ENCODE assay signal across 22 cellular contexts in the genomic region with DNA sequence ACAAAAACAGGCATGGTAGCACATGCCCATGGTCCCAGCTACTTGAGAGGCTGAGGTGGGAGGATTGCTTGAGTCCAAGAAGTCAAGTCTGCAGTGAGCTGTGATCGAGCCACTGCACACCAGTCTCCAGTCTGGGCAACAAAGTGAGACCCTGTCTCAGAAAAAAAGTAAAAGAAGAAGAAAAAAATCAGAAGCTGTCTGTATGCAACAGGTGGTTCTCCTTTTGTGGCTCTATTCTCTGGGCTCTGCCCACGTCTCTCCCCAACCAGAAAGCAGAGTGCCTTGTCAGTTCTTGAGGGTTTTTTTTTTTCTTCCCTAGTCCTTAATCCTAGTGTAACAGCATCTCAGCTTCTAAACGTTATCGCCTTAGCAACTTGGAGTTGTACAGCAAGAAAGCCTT.
DNase-seq lines count a peak whose midpoint lies in the region; ATAC-seq and TF ChIP-seq lines count a peak whose summit lies in the region.
"Had no signal": no experiment of that assay in that cellular context is flagged by ENCODE, and none has a peak within 500 bp of the region (broad histone marks: within the 10 kb centered on the region; RNA-seq: fewer than 3 reads in every experiment).

No MANE protein-coding gene starts in this region.

- peaks cover 55% of the 10 kb centered on the region for H3K36me3 ChIP-seq in CD4-positive, alpha-beta memory T cell (ENCODE audit: insufficient read depth, low read length)
- H3K36me3 ChIP-seq in brain microvascular endothelial cell (replicated peaks): no peaks in the 10 kb centered on the region

- no peak for TF ChIP-seq CTCF in brain microvascular endothelial cell (IDR thresholded peaks at IDR 0.05; ENCODE audit: low read depth, low read length, missing control alignments)

- no peaks in the 10 kb centered on the region for H3K27me3 Mint-ChIP-seq in activated T-cell treated with anti-CD3 and anti-CD28 coated beads, Interleukin-2, amount 50 U/mL, for 72 hours (ENCODE audit: low read depth)
- H3K27me3 Mint-ChIP-seq in CD4-positive, alpha-beta memory T cell: no peaks in the 10 kb centered on the region
- no peaks in the 10 kb centered on the region for H3K27me3 Mint-ChIP-seq in activated T-helper 2 cell treated with anti-CD3 and anti-CD28 coated beads, Interferon-gamma antibody, Interleukin-2, Interleukin-4, amounts not matched to agents 10 μg/mL and 5 μg/mL and 100 μg/mL, durations not matched to agents 14 hours and 24 hours and 36 hours (ENCODE audit: low read depth)
- H3K27me3 Mint-ChIP-seq in activated T-helper 17 cell treated with anti-CD3 and anti-CD28 coated beads, Interleukin-2, amount 50 U/mL, for 72 hours: no peaks in the 10 kb centered on the region

- H3K36me3 Mint-ChIP-seq in activated T-cell treated with anti-CD3 and anti-CD28 coated beads, Interleukin-2, amount 50 U/mL, for 72 hours (ENCODE audit: insufficient read depth in 2 of 2): peaks cover 15 to 41% of the 10 kb centered on the region in 2 donors
- H3K36me3 Mint-ChIP-seq in CD4-positive, alpha-beta memory T cell: peaks cover 58 to 66% of the 10 kb centered on the region in 2 donors
- peaks cover 72% of the 10 kb centered on the region for H3K36me3 Mint-ChIP-seq in activated T-helper 2 cell treated with anti-CD3 and anti-CD28 coated beads, Interferon-gamma antibody, Interleukin-2, Interleukin-4, amounts not matched to agents 10 μg/mL and 5 μg/mL and 100 μg/mL, durations not matched to agents 14 hours and 24 hours and 36 hours (ENCODE audit: low read depth)
- no peaks in the 10 kb centered on the region for H3K36me3 Mint-ChIP-seq in activated T-helper 17 cell treated with anti-CD3 and anti-CD28 coated beads, Interleukin-2, amount 50 U/mL, for 72 hours (ENCODE audit: low read depth)

- no peak overlapping the region for H3K4me3 ChIP-seq in CD4-positive, alpha-beta memory T cell (ENCODE audit: low read length in 2 of 2)
- H3K4me3 ChIP-seq in brain microvascular endothelial cell (ENCODE audit: low read depth, low read length): no peak overlapping the region
- H3K4me3 ChIP-seq: BLaER1 treated with 17β-estradiol and CSF1 and Interleukin-3, amounts not matched to agents 10 nM and 100 nM had no signal

- no peak for ATAC-seq in activated T-cell treated with anti-CD3 and anti-CD28 coated beads, Interleukin-2, amount 50 U/mL, for 72 hours (replicated peaks in 1 of 2)
- no peak for ATAC-seq in activated T-helper 17 cell treated with anti-CD3 and anti-CD28 coated beads, Interleukin-2, amount 50 U/mL, for 72 hours (replicated peaks)
- ATAC-seq: PC-3 had no signal

- H3K27ac ChIP-seq in CD4-positive, alpha-beta memory T cell (ENCODE audit: low read depth, low read length): peak overlapping the region; percentile 50
- no peak overlapping the region for H3K27ac ChIP-seq in brain microvascular endothelial cell
- H3K27ac ChIP-seq: BLaER1 treated with 17β-estradiol and CSF1 and Interleukin-3, amounts not matched to agents 10 nM and 100 nM; KMS-11 had no signal

- H3K9me3 ChIP-seq in CD4-positive, alpha-beta memory T cell (ENCODE audit: control insufficient read depth in 1 of 2, low read length in 2 of 2): no peaks in the 10 kb centered on the region
- H3K9me3 ChIP-seq: Caco-2 had no signal

- CTCF ChIA-PET in CD4-positive, alpha-beta memory T cell (lab: Charles Lee; ENCODE audit: partially characterized antibody): interaction anchor here (0.7 to 1.3 kb wide), 2 partner anchors 14 to 91 kb away, joined by 3 to 6 read pairs; no protein-coding TSS in a partner anchor

- H3K27me3 ChIP-seq in CD4-positive, alpha-beta memory T cell (ENCODE audit: insufficient read depth, low read length): no peaks in the 10 kb centered on the region
- H3K27me3 ChIP-seq in brain microvascular endothelial cell (replicated peaks): no peaks in the 10 kb centered on the region
- H3K27me3 ChIP-seq: BLaER1 treated with 17β-estradiol and CSF1 and Interleukin-3, amounts not matched to agents 10 nM and 100 nM had no signal

- H3K4me1 ChIP-seq in CD4-positive, alpha-beta memory T cell (ENCODE audit: insufficient read depth, low read length): peaks cover 55% of the 10 kb centered on the region
- H3K4me1 ChIP-seq: Caco-2 had no signal

- peak overlapping the region; percentile 94 for H3K27ac Mint-ChIP-seq in activated T-cell treated with anti-CD3 and anti-CD28 coated beads, Interleukin-2, amount 50 U/mL, for 72 hours
- H3K27ac Mint-ChIP-seq in CD4-positive, alpha-beta memory T cell: peak overlapping the region in 2 of 7 donors; percentile 99 to 100
- H3K27ac Mint-ChIP-seq in activated T-helper 2 cell treated with anti-CD3 and anti-CD28 coated beads, Interferon-gamma antibody, Interleukin-2, Interleukin-4, amounts not matched to agents 10 μg/mL and 5 μg/mL and 100 μg/mL, durations not matched to agents 14 hours and 24 hours and 36 hours: peak overlapping the region; percentile 30
- H3K27ac Mint-ChIP-seq in activated T-helper 17 cell treated with anti-CD3 and anti-CD28 coated beads, Interleukin-2, amount 50 U/mL, for 72 hours: no peak overlapping the region
- H3K27ac Mint-ChIP-seq: H9 had no signal

- in situ Hi-C loops in KBM-7 (cut with MboI; ENCODE audit: low pct_unique_long_range_greater_than_20kb, low sequenced_read_pairs): no loop called here
- in situ Hi-C loops in brain microvascular endothelial cell (cut with HindIII; ENCODE audit: low pct_ligation_motif_present, low sequenced_read_pairs): no loop called here

- intact Hi-C loops in CD4-positive, alpha-beta memory T cell (cut with micrococcal nuclease): no loop called here
- intact Hi-C loops in activated T-helper 2 cell treated with anti-CD3 and anti-CD28 coated beads, Interferon-gamma antibody, Interleukin-2, Interleukin-4, amounts not matched to agents 10 μg/mL and 5 μg/mL and 100 μg/mL, durations not matched to agents 14 hours and 24 hours and 36 hours (cut with micrococcal nuclease): loop anchor here (5.0 to 10.0 kb wide), 3 partner anchors 83 to 406 kb away; a partner anchor contains a TSS

- no peak overlapping the region for H3K4me3 Mint-ChIP-seq in activated T-cell treated with anti-CD3 and anti-CD28 coated beads, Interleukin-2, amount 50 U/mL, for 72 hours
- no peak overlapping the region for H3K4me3 Mint-ChIP-seq in CD4-positive, alpha-beta memory T cell
- H3K4me3 Mint-ChIP-seq in activated T-helper 2 cell treated with anti-CD3 and anti-CD28 coated beads, Interferon-gamma antibody, Interleukin-2, Interleukin-4, amounts not matched to agents 10 μg/mL and 5 μg/mL and 100 μg/mL, durations not matched to agents 14 hours and 24 hours and 36 hours (ENCODE audit: low read depth): no peak overlapping the region
- no peak overlapping the region for H3K4me3 Mint-ChIP-seq in activated T-helper 17 cell treated with anti-CD3 and anti-CD28 coated beads, Interleukin-2, amount 50 U/mL, for 72 hours
- H3K4me3 Mint-ChIP-seq: H9 had no signal

- no peaks in the 10 kb centered on the region for H3K9me3 Mint-ChIP-seq in activated T-cell treated with anti-CD3 and anti-CD28 coated beads, Interleukin-2, amount 50 U/mL, for 72 hours
- H3K9me3 Mint-ChIP-seq in CD4-positive, alpha-beta memory T cell: no peaks in the 10 kb centered on the region
- no peaks in the 10 kb centered on the region for H3K9me3 Mint-ChIP-seq in activated T-helper 2 cell treated with anti-CD3 and anti-CD28 coated beads, Interferon-gamma antibody, Interleukin-2, Interleukin-4, amounts not matched to agents 10 μg/mL and 5 μg/mL and 100 μg/mL, durations not matched to agents 14 hours and 24 hours and 36 hours
- H3K9me3 Mint-ChIP-seq in activated T-helper 17 cell treated with anti-CD3 and anti-CD28 coated beads, Interleukin-2, amount 50 U/mL, for 72 hours: no peaks in the 10 kb centered on the region
- H3K9me3 Mint-ChIP-seq: H9 had no signal

- POLR2A ChIA-PET in CD4-positive, alpha-beta memory T cell (lab: Charles Lee; ENCODE audit: partially characterized antibody): interaction anchor here (1.5 kb wide), 1 partner anchor 84 kb away, joined by 3 read pairs; no protein-coding TSS in a partner anchor

- DNase-seq in activated T-cell treated with anti-CD3 and anti-CD28 coated beads, Interleukin-2, amount 50 U/mL, for 72 hours: no peak
- no peak for DNase-seq in activated T-cell treated with anti-CD3 and anti-CD28 coated beads, Interleukin-2, amount 50 U/mL, for 48 hours
- no peak for DNase-seq in CD4-positive, alpha-beta memory T cell
- DNase-seq in KBM-7: peak; percentile 26
- DNase-seq in activated T-helper 2 cell treated with anti-CD3 and anti-CD28 coated beads, Interferon-gamma antibody, Interleukin-2, Interleukin-4, amounts not matched to agents 10 μg/mL and 5 μg/mL and 100 μg/mL, durations not matched to agents 14 hours and 24 hours and 36 hours (ENCODE audit: low spot score): no peak
- no peak for DNase-seq in brain microvascular endothelial cell
- no peak for DNase-seq in SHP77 treated with DMSO at 0.1 percent for 48 hours (lab: John Stamatoyannopoulos, UW)
- DNase-seq: Caco-2, GF-D8, H9, NCI-H1048, NCI-H1436, NCI-H1930, NCI-H226, NCI-H524, NCI-H82, PC-3, RPMI8226, SIG-M5 had no signal

- H3K4me1 Mint-ChIP-seq in activated T-cell treated with anti-CD3 and anti-CD28 coated beads, Interleukin-2, amount 50 U/mL, for 72 hours (ENCODE audit: low read depth): peaks cover 14% of the 10 kb centered on the region
- peaks cover 0 to 27% (median 13%) of the 10 kb centered on the region in 4 donors for H3K4me1 Mint-ChIP-seq in CD4-positive, alpha-beta memory T cell
- H3K4me1 Mint-ChIP-seq in activated T-helper 2 cell treated with anti-CD3 and anti-CD28 coated beads, Interferon-gamma antibody, Interleukin-2, Interleukin-4, amounts not matched to agents 10 μg/mL and 5 μg/mL and 100 μg/mL, durations not matched to agents 14 hours and 24 hours and 36 hours (ENCODE audit: low read depth): peaks cover 41% of the 10 kb centered on the region
- H3K4me1 Mint-ChIP-seq in activated T-helper 17 cell treated with anti-CD3 and anti-CD28 coated beads, Interleukin-2, amount 50 U/mL, for 72 hours: peaks cover 22% of the 10 kb centered on the region
- H3K4me1 Mint-ChIP-seq: H9 had no signal
